10 cellular contexts compared by ENCODE assay signal in the genomic region with DNA sequence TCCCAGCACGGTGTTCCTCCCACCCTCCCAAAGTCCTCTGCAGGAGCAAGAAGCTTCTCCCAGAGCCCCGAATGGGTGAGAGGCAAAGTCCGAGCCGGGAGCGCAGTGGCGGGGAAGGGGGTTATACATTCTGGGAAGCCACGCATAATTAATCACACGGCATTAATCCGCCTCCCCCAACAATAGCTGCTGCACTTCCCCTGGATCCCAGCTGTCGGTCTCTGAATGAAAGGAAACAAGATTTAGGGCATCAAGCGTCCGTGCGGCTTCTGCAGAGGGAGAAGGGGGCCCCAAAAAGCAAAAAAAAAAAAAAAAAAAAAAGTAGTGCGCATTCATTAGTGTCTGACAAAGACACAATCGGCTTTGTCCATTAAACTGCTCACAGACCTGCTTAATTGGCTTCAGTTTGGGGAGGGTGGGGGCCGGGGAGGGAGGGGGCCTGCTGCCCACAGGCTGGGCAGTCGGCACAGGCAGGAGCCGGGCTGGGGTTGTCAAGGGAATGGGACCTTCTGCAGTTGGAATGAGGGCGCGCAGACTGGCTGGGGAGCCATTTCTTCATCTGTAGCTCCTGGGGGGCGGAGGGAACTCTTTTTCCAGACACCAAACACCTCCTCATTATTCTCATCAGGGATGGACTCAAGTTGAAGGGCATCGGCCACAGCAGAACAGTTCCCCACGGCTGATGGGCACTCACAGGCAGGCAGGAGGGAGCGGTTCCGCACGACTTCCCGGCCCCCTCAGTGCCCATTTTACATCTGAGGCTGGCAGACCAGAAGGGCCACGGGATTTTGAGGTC. TPM values are rescaled to one million over a fixed set of nuclear protein-coding genes. Genes with fewer than 3 reads are reported as not detected.
DNase-seq lines count a peak whose midpoint lies in the region; ATAC-seq lines count a peak whose summit lies in the region.
"Had no signal": no experiment of that assay in that cellular context is flagged by ENCODE, and none has a peak within 500 bp of the region (broad histone marks: within the 10 kb centered on the region; RNA-seq: fewer than 3 reads in every experiment).

No MANE protein-coding gene starts in this region.

- H3K9me3 Mint-ChIP-seq in T-helper 2 cell treated with Interferon-gamma antibody and Interleukin-4, amounts not matched to agents 5 μg/mL and 100 μg/mL, for 36 hours = no peaks in the 10 kb centered on the region
- H3K9me3 Mint-ChIP-seq in activated T-helper 1 cell treated with anti-CD3 and anti-CD28 coated beads, Interleukin-12 subunit alpha, Interleukin-12 subunit beta, Interleukin-2, Interleukin-4 antibody, amounts not matched to agents 30 ng/mL and 10 ng/mL and 1 ng/mL, durations not matched to agents 14 hours and 24 hours and 36 hours = no peaks in the 10 kb centered on the region

- intact Hi-C loops in activated T-helper 1 cell treated with anti-CD3 and anti-CD28 coated beads, Interleukin-12 subunit alpha, Interleukin-12 subunit beta, Interleukin-2, Interleukin-4 antibody, amounts not matched to agents 30 ng/mL and 10 ng/mL and 1 ng/mL, durations not matched to agents 14 hours and 24 hours and 36 hours (cut with micrococcal nuclease) = no loop called here

- no peak overlapping the region for H3K4me3 ChIP-seq in skin epidermis
- H3K4me3 ChIP-seq: A549 had no signal

- ATAC-seq in HG03135 (IDR thresholded peaks at IDR 0.05; ENCODE audit: unreplicated experiment) = no peak
- ATAC-seq: A549 had no signal

- DNase-seq in T-helper 2 cell treated with Interferon-gamma antibody and Interleukin-4, amounts not matched to agents 5 μg/mL and 100 μg/mL, for 36 hours (ENCODE audit: low spot score) = no peak
- DNase-seq in T-helper 2 cell (no peak), hypothalamus (lab: John Stamatoyannopoulos, UW) (peak in 34 of 51 donors; percentile 24 to 83 (median 54)), NCI-H1105 (lab: John Stamatoyannopoulos, UW) (no peak)
- DNase-seq in activated T-helper 1 cell treated with anti-CD3 and anti-CD28 coated beads, Interleukin-12 subunit alpha, Interleukin-12 subunit beta, Interleukin-2, Interleukin-4 antibody, amounts not matched to agents 30 ng/mL and 10 ng/mL and 1 ng/mL, durations not matched to agents 14 hours and 24 hours and 36 hours (ENCODE audit: low spot score) = no peak
- no peak for DNase-seq in activated CD4-positive, CD25-positive, alpha-beta regulatory T cell (lab: John Stamatoyannopoulos, UW)
- DNase-seq: SIG-M5 had no signal

- no peaks in the 10 kb centered on the region for H3K27me3 Mint-ChIP-seq in T-helper 2 cell treated with Interferon-gamma antibody and Interleukin-4, amounts not matched to agents 5 μg/mL and 100 μg/mL, for 36 hours (ENCODE audit: low read depth)
- no peaks in the 10 kb centered on the region for H3K27me3 Mint-ChIP-seq in activated T-helper 1 cell treated with anti-CD3 and anti-CD28 coated beads, Interleukin-12 subunit alpha, Interleukin-12 subunit beta, Interleukin-2, Interleukin-4 antibody, amounts not matched to agents 30 ng/mL and 10 ng/mL and 1 ng/mL, durations not matched to agents 14 hours and 24 hours and 36 hours (ENCODE audit: insufficient read depth)

- peak overlapping the region; percentile 89 for H3K4me3 Mint-ChIP-seq in T-helper 2 cell treated with Interferon-gamma antibody and Interleukin-4, amounts not matched to agents 5 μg/mL and 100 μg/mL, for 36 hours
- peak overlapping the region; percentile 94 for H3K4me3 Mint-ChIP-seq in activated T-helper 1 cell treated with anti-CD3 and anti-CD28 coated beads, Interleukin-12 subunit alpha, Interleukin-12 subunit beta, Interleukin-2, Interleukin-4 antibody, amounts not matched to agents 30 ng/mL and 10 ng/mL and 1 ng/mL, durations not matched to agents 14 hours and 24 hours and 36 hours

- H3K4me1 Mint-ChIP-seq in T-helper 2 cell treated with Interferon-gamma antibody and Interleukin-4, amounts not matched to agents 5 μg/mL and 100 μg/mL, for 36 hours (ENCODE audit: low read depth) = peaks cover 36% of the 10 kb centered on the region
- peaks cover 33% of the 10 kb centered on the region for H3K4me1 Mint-ChIP-seq in activated T-helper 1 cell treated with anti-CD3 and anti-CD28 coated beads, Interleukin-12 subunit alpha, Interleukin-12 subunit beta, Interleukin-2, Interleukin-4 antibody, amounts not matched to agents 30 ng/mL and 10 ng/mL and 1 ng/mL, durations not matched to agents 14 hours and 24 hours and 36 hours (ENCODE audit: low read depth)

- H3K27ac Mint-ChIP-seq in T-helper 2 cell treated with Interferon-gamma antibody and Interleukin-4, amounts not matched to agents 5 μg/mL and 100 μg/mL, for 36 hours = peak overlapping the region; percentile 10
- no peak overlapping the region for H3K27ac Mint-ChIP-seq in activated T-helper 1 cell treated with anti-CD3 and anti-CD28 coated beads, Interleukin-12 subunit alpha, Interleukin-12 subunit beta, Interleukin-2, Interleukin-4 antibody, amounts not matched to agents 30 ng/mL and 10 ng/mL and 1 ng/mL, durations not matched to agents 14 hours and 24 hours and 36 hours

- peaks cover 31% of the 10 kb centered on the region for H3K36me3 Mint-ChIP-seq in T-helper 2 cell treated with Interferon-gamma antibody and Interleukin-4, amounts not matched to agents 5 μg/mL and 100 μg/mL, for 36 hours (ENCODE audit: low read depth)
- H3K36me3 Mint-ChIP-seq in activated T-helper 1 cell treated with anti-CD3 and anti-CD28 coated beads, Interleukin-12 subunit alpha, Interleukin-12 subunit beta, Interleukin-2, Interleukin-4 antibody, amounts not matched to agents 30 ng/mL and 10 ng/mL and 1 ng/mL, durations not matched to agents 14 hours and 24 hours and 36 hours (ENCODE audit: low read depth) = peaks cover 31% of the 10 kb centered on the region

- peak overlapping the region in 13 of 21 experiments; percentile 29 to 98 (median 87) for H3K27ac ChIP-seq in skin epidermis
- H3K27ac ChIP-seq: A549 had no signal

RNA-seq across cellular contexts. Expression of a gene that starts 3.4 kb away (rescaled TPM):
- total RNA-seq in activated T-helper 1 cell treated with anti-CD3 and anti-CD28 coated beads, Interleukin-12 subunit alpha, Interleukin-12 subunit beta, Interleukin-2, Interleukin-4 antibody, amounts not matched to agents 30 ng/mL and 10 ng/mL and 1 ng/mL, durations not matched to agents 14 hours and 24 hours and 36 hours = 115 and 121 TPM in 2 replicates

RNA-seq across cellular contexts. Expression of a gene that starts 59.6 kb away (rescaled TPM):
- 87.3 and 88.5 TPM in 2 replicates for total RNA-seq in activated T-helper 1 cell treated with anti-CD3 and anti-CD28 coated beads, Interleukin-12 subunit alpha, Interleukin-12 subunit beta, Interleukin-2, Interleukin-4 antibody, amounts not matched to agents 30 ng/mL and 10 ng/mL and 1 ng/mL, durations not matched to agents 14 hours and 24 hours and 36 hours

Comparison
In these comparisons a context has a peak if more than half of its experiments do, and no peak if none do; other contexts are left out.
1. DNase-seq: peak in hypothalamus (34 of 51); none in T-helper 2 cell treated with Interferon-gamma antibody and Interleukin-4, amounts not matched to agents 5 μg/mL and 100 μg/mL, for 36 hours (single experiment), T-helper 2 cell (0 of 5), activated T-helper 1 cell treated with anti-CD3 and anti-CD28 coated beads, Interleukin-12 subunit alpha, Interleukin-12 subunit beta, Interleukin-2, Interleukin-4 antibody, amounts not matched to agents 30 ng/mL and 10 ng/mL and 1 ng/mL, durations not matched to agents 14 hours and 24 hours and 36 hours (single experiment), NCI-H1105 (single experiment) and activated CD4-positive, CD25-positive, alpha-beta regulatory T cell (0 of 4).